Comparison of ENCODE assay signal across 8 cellular contexts in genomic region chr12:108838194-108839010, GRCh38. TPM values are rescaled to one million over a fixed set of nuclear protein-coding genes. Genes with fewer than 3 reads are reported as not detected.
DNase-seq lines count a peak whose midpoint lies in the region; ATAC-seq and TF ChIP-seq lines count a peak whose summit lies in the region.

No MANE protein-coding gene starts in this region.

- H3K23ac ChIP-seq in H9 (ENCODE audit: insufficient read length, low read depth, low read length) = no peak overlapping the region

- no peaks in the 10 kb centered on the region for H3K27me3 Mint-ChIP-seq in H9 (ENCODE audit: low read depth)
- no peaks in the 10 kb centered on the region for H3K27me3 Mint-ChIP-seq in central memory CD8-positive, alpha-beta T cell

- H3K4me2 ChIP-seq in H9 (ENCODE audit: insufficient read depth, insufficient read length, low read length) (no peak overlapping the region), MM.1S (ENCODE audit: low read depth, low read length) (peak overlapping the region; percentile 58)

- H3K9ac ChIP-seq in H9 (ENCODE audit: extremely low read depth, insufficient read length, low read length) = no peak overlapping the region
- H3K9ac ChIP-seq in MM.1S (ENCODE audit: low read length) = peak overlapping the region; percentile 55

- H3K79me2 ChIP-seq in H9 (ENCODE audit: insufficient read depth, low read length) (no peaks in the 10 kb centered on the region), MM.1S (ENCODE audit: low read length) (peaks cover 81% of the 10 kb centered on the region)

- no peaks in the 10 kb centered on the region for H3K36me3 ChIP-seq in MM.1S (replicated peaks; ENCODE audit: insufficient read depth, low read length)
- peaks cover 0 to 23% of the 10 kb centered on the region in 2 donors for H3K36me3 ChIP-seq in left lung

- H3K27ac ChIP-seq in H9 (ENCODE audit: insufficient read length, low read depth, low read length) = peak overlapping the region; percentile 36
- peak overlapping the region; percentile 82 for H3K27ac ChIP-seq in MM.1S (ENCODE audit: low read length)
- H3K27ac ChIP-seq in left lung = peak overlapping the region; percentile 91 to 94

- intact Hi-C loops in left lung (cut with DNase I) = no loop called here

- H3K36me3 Mint-ChIP-seq in H9 (ENCODE audit: insufficient read depth in 1 of 3, low read depth in 3 of 3) = peaks cover 4 to 28% (median 5%) of the 10 kb centered on the region in 3 experiments; a peak in 6 of 7 replicates
- peaks cover 2% of the 10 kb centered on the region for H3K36me3 Mint-ChIP-seq in central memory CD8-positive, alpha-beta T cell (ENCODE audit: insufficient read depth)

- peak overlapping the region in 1 of 2 experiments; percentile 4; a peak in 1 of 5 replicates for H3K4me3 Mint-ChIP-seq in H9
- H3K4me3 Mint-ChIP-seq in central memory CD8-positive, alpha-beta T cell = peak overlapping the region; percentile 76

- H2BK15ac ChIP-seq in H9 (ENCODE audit: low read depth, low read length) = no peak overlapping the region

- no peak overlapping the region for H3K4ac ChIP-seq in H9 (ENCODE audit: low read depth, low read length)

- peak overlapping the region; percentile 32 for H2BK5ac ChIP-seq in H9 (ENCODE audit: insufficient read length, low read length)

- WGBS in H9 (ENCODE audit: extremely low coverage, insufficient read length, low lambda C conversion rate) = no CpG with 5 or more reads among the region's 14 CpGs

- H4K8ac ChIP-seq in H9 (replicated peaks; ENCODE audit: insufficient read length, low read depth, low read length) = no peak overlapping the region

- no peaks in the 10 kb centered on the region for H3K27me3 ChIP-seq in H9 (ENCODE audit: insufficient read depth, low read length)
- no peaks in the 10 kb centered on the region for H3K27me3 ChIP-seq in MM.1S (replicated peaks; ENCODE audit: insufficient read depth, low read length)
- no peaks in the 10 kb centered on the region for H3K27me3 ChIP-seq in left lung

- no peaks in the 10 kb centered on the region for H3K23me2 ChIP-seq in H9 (ENCODE audit: insufficient read length, low read depth, low read length, poor library complexity, severe bottlenecking)

- no peak overlapping the region for H2BK120ac ChIP-seq in H9 (ENCODE audit: low read depth, low read length, poor library complexity, severe bottlenecking)

- TF ChIP-seq CTCF in H9 (conservative IDR thresholded peaks at IDR 0.05) = no peak
- no peak for TF ChIP-seq CTCF in MM.1S (IDR thresholded peaks at IDR 0.05; ENCODE audit: low read length)
- no peak for TF ChIP-seq CTCF in left lung (IDR thresholded peaks at IDR 0.05)

- H3K79me1 ChIP-seq in H9 (ENCODE audit: insufficient read depth, low read depth, low read length, poor library complexity, severe bottlenecking) = no peaks in the 10 kb centered on the region

- no peaks in the 10 kb centered on the region for H4K20me1 ChIP-seq in H9 (ENCODE audit: control insufficient read depth, insufficient read depth, insufficient read length)
- H4K20me1 ChIP-seq in MM.1S (ENCODE audit: insufficient read depth, low read length) = no peaks in the 10 kb centered on the region

- peaks cover 25 to 42% of the 10 kb centered on the region in 2 experiments for H3K4me1 Mint-ChIP-seq in H9
- peaks cover 51% of the 10 kb centered on the region for H3K4me1 Mint-ChIP-seq in central memory CD8-positive, alpha-beta T cell

- no peak overlapping the region for H4K91ac ChIP-seq in H9 (ENCODE audit: insufficient read length, low read depth, low read length)

- H3K4me1 ChIP-seq in H9 (ENCODE audit: insufficient read depth, low read length) = peaks cover 7% of the 10 kb centered on the region; the same call in 1 of the 2 replicates
- H3K4me1 ChIP-seq in MM.1S (ENCODE audit: low read length) = peaks cover 30% of the 10 kb centered on the region
- H3K4me1 ChIP-seq in left lung = peaks cover 41 to 92% of the 10 kb centered on the region in 2 donors

- no peaks in the 10 kb centered on the region for H3K9me3 Mint-ChIP-seq in H9
- H3K9me3 Mint-ChIP-seq in central memory CD8-positive, alpha-beta T cell = no peaks in the 10 kb centered on the region

- no peak overlapping the region for H2AK5ac ChIP-seq in H9 (ENCODE audit: insufficient read length, low read length)

- H2AFZ ChIP-seq in H9 (ENCODE audit: low read length) = no peak overlapping the region
- peak overlapping the region; percentile 40; the same call in 1 of the 2 replicates for H2AFZ ChIP-seq in MM.1S (ENCODE audit: low read length)

- H3K56ac ChIP-seq in H9 (ENCODE audit: insufficient read length, low read depth, low read length) = no peak overlapping the region

- H2BK20ac ChIP-seq in H9 (ENCODE audit: low read depth, low read length, poor library complexity, severe bottlenecking) = no peak overlapping the region

- H4K5ac ChIP-seq in H9 (ENCODE audit: insufficient read length, low read depth, low read length) = no peak overlapping the region

- H3K9me2 ChIP-seq in MM.1S (replicated peaks; ENCODE audit: insufficient read depth, low read length) = no peaks in the 10 kb centered on the region

- peak overlapping the region; percentile 69 for H3K18ac ChIP-seq in H9 (ENCODE audit: insufficient read length, low read depth, low read length)

- DNase-seq in GM04503 (ENCODE audit: low read depth) (peak; percentile 99), H9 (peak; percentile 96), MM.1S (peak; percentile 95), left lung (peak; percentile 93 to 95), occipital lobe (lab: John Stamatoyannopoulos, UW) (no peak)
- DNase-seq in activated CD4-positive, CD25-positive, alpha-beta regulatory T cell (lab: John Stamatoyannopoulos, UW) = peak; percentile 21 to 47 (median 29)
- DNase-seq in central memory CD8-positive, alpha-beta T cell (ENCODE audit: low spot score in 2 of 2) = peak; percentile 43 to 44
- DNase-seq in stimulated activated CD8-positive, alpha-beta memory T cell treated with anti-CD3 and anti-CD28 coated beads, Interleukin-12 subunit alpha, Interleukin-12 subunit beta, amount 100 ng/mL, for 1 hour (ENCODE audit: low read depth) = peak; percentile 44

- no peak overlapping the region for H2BK12ac ChIP-seq in H9 (ENCODE audit: insufficient read length, low read depth, low read length)

- H3K14ac ChIP-seq in H9 (ENCODE audit: insufficient read depth, low read length) = no peak overlapping the region

- no peak overlapping the region for H3T11ph ChIP-seq in H9 (ENCODE audit: low read length)

- H3K9me3 ChIP-seq in H9 (ENCODE audit: control insufficient read depth, low read depth, low read length) (no peaks in the 10 kb centered on the region), MM.1S (replicated peaks; ENCODE audit: insufficient read depth, low read length) (no peaks in the 10 kb centered on the region), left lung (no peaks in the 10 kb centered on the region)

- peak overlapping the region; percentile 34 to 85 (median 59); a peak in 6 of 7 replicates for H3K27ac Mint-ChIP-seq in H9
- peak overlapping the region; percentile 99 for H3K27ac Mint-ChIP-seq in central memory CD8-positive, alpha-beta T cell (ENCODE audit: low read depth)

- H3F3A ChIP-seq in MM.1S (ENCODE audit: insufficient read depth, low read length) = peaks cover 20% of the 10 kb centered on the region

- no peak overlapping the region for H3K4me3 ChIP-seq in MM.1S (ENCODE audit: low read length)
- no peak overlapping the region for H3K4me3 ChIP-seq in left lung

- peak; percentile 95 for ATAC-seq in central memory CD8-positive, alpha-beta T cell (replicated peaks; ENCODE audit: extremely low read depth, poor library complexity, severe bottlenecking)
- ATAC-seq in left lung = peak; percentile 89

RNA-seq across cellular contexts. Expression of gene SSH1, which starts 19.0 kb away (rescaled TPM):
- total RNA-seq in H9 (2021) = 21.8 and 24.0 TPM in 2 replicates
- 10 to 100 TPM; 43.5 to 48.8 TPM for total RNA-seq in left lung
- 7.5 TPM for total RNA-seq in occipital lobe

RNA-seq across cellular contexts. Expression of gene DAO, which starts 41.5 kb away (rescaled TPM):
- total RNA-seq in H9 (2021) (not detected in 2 replicates), left lung (not detected), occipital lobe (not detected)

Comparison
In these comparisons a context has a peak if more than half of its experiments do, and no peak if none do; other contexts are left out.
1. H3K27ac ChIP-seq: peak in every context shown above with its lines; median percentile 92 in left lung; 82 in MM.1S; 36 in H9.